16 cellular contexts compared by ENCODE assay signal in genomic region chr1:72227667-72228066, GRCh38. TPM values are rescaled to one million over a fixed set of nuclear protein-coding genes. Genes with fewer than 3 reads are reported as not detected.
DNase-seq lines count a peak whose midpoint lies in the region; ATAC-seq and TF ChIP-seq lines count a peak whose summit lies in the region.
"Had no signal": no experiment of that assay in that cellular context is flagged by ENCODE, and none has a peak within 500 bp of the region (broad histone marks: within the 10 kb centered on the region; RNA-seq: fewer than 3 reads in every experiment).

No MANE protein-coding gene starts in this region.

- no peak overlapping the region for H3K4me3 ChIP-seq in IMR-90 (ENCODE audit: insufficient read depth, low read depth, low read length)
- peak overlapping the region in 1 of 2 donors; percentile 45 for H3K4me3 ChIP-seq in muscle layer of colon (ENCODE audit: low read depth in 1 of 2, low read length in 2 of 2)
- H3K4me3 ChIP-seq in stomach smooth muscle (ENCODE audit: low read length in 2 of 2) = peak overlapping the region; percentile 40 to 52
- H3K4me3 ChIP-seq: BLaER1 had no signal

- no peak for TF ChIP-seq RAD21 in IMR-90 (IDR thresholded peaks at IDR 0.05; ENCODE audit: low read length)

- TF ChIP-seq CTCF in IMR-90 (conservative IDR thresholded peaks at IDR 0.05; ENCODE audit: low read depth, low read length) = no peak

- no TSS peak for BruUV-seq in IMR-90 (replicated peaks; lab: Mats Ljungman, UMichigan)

- TF ChIP-seq POLR2A in IMR-90 (IDR thresholded peaks at IDR 0.05; ENCODE audit: low read depth, low read length) = no peak

- no peak overlapping the region for H2AK5ac ChIP-seq in IMR-90 (ENCODE audit: low read depth, low read length)

- no peak overlapping the region for H2BK5ac ChIP-seq in IMR-90 (ENCODE audit: low read depth, low read length, poor library complexity, severe bottlenecking)

- in situ Hi-C loops in IMR-90 (cut with MboI; ENCODE audit: low sequenced_read_pairs) = no loop called here

- peaks cover 3 to 8% of the 10 kb centered on the region in 2 experiments; a peak in 2 of 4 replicates for H3K79me1 ChIP-seq in IMR-90 (ENCODE audit: low read depth in 1 of 2, low read length in 2 of 2)

- no peaks in the 10 kb centered on the region for H4K20me1 ChIP-seq in IMR-90 (ENCODE audit: insufficient read depth, low read length)
- H4K20me1 ChIP-seq: BLaER1 had no signal

- H3K27me3 ChIP-seq in IMR-90 (ENCODE audit: control insufficient read depth, insufficient read depth, low read length) (no peaks in the 10 kb centered on the region), muscle layer of colon (ENCODE audit: control insufficient read depth in 1 of 2, insufficient read depth in 2 of 2, low read length in 2 of 2) (no peaks in the 10 kb centered on the region), stomach smooth muscle (ENCODE audit: control insufficient read depth in 1 of 2, insufficient read depth in 2 of 2, low read length in 2 of 2) (no peaks in the 10 kb centered on the region)
- H3K27me3 ChIP-seq: BLaER1 had no signal

- 0 out of 2 replicates have a peak overlapping the region, but pooled peaks have one; percentile 35 for H2BK120ac ChIP-seq in IMR-90 (ENCODE audit: low read depth, low read length)

- H3K18ac ChIP-seq in IMR-90 (ENCODE audit: low read depth, low read length) = no peak overlapping the region

- ATAC-seq in IMR-90 (ENCODE audit: low read depth) = peak; percentile 72
- no peak for ATAC-seq in HG02588 (IDR thresholded peaks at IDR 0.05; ENCODE audit: unreplicated experiment)

- 0 out of 2 replicates have a peak overlapping the region, but pooled peaks have one; percentile 16 for H2BK20ac ChIP-seq in IMR-90 (ENCODE audit: low read depth, low read length)

- no peak overlapping the region for H2AK9ac ChIP-seq in IMR-90 (replicated peaks; ENCODE audit: low read depth, low read length, poor library complexity)

- H2AFZ ChIP-seq in IMR-90 (replicated peaks; ENCODE audit: low read length, poor library complexity) = no peak overlapping the region

- H3K36me3 ChIP-seq in IMR-90 (ENCODE audit: control insufficient read depth, insufficient read depth, low read length) (no peaks in the 10 kb centered on the region), muscle layer of colon (ENCODE audit: insufficient read depth, low read length) (no peaks in the 10 kb centered on the region), stomach smooth muscle (ENCODE audit: control insufficient read depth in 2 of 2, insufficient read depth in 2 of 2, low read length in 2 of 2) (no peaks in the 10 kb centered on the region)
- H3K36me3 ChIP-seq: BLaER1 had no signal

- CTCF ChIA-PET in IMR-90 (lab: Yijun Ruan, JAX) = no interaction called here

- H3K9me1 ChIP-seq in IMR-90 (ENCODE audit: insufficient read depth, low read length) = peaks cover 3% of the 10 kb centered on the region; the same call in 1 of the 2 replicates

- H4K91ac ChIP-seq in IMR-90 (ENCODE audit: insufficient read depth, low read depth, low read length) = no peak overlapping the region

- dilution Hi-C loops in IMR-90 (cut with HindIII; ENCODE audit: low sequenced_read_pairs, unreplicated experiment) = no loop called here

- H3K9ac ChIP-seq in IMR-90 (ENCODE audit: low read depth, low read length) = no peak overlapping the region
- H3K9ac ChIP-seq in muscle layer of colon (ENCODE audit: low read length) = no peak overlapping the region
- peak overlapping the region in 1 of 2 donors; percentile 16 for H3K9ac ChIP-seq in stomach smooth muscle (ENCODE audit: low read length in 2 of 2)
- H3K9ac ChIP-seq: BLaER1 had no signal

- peak overlapping the region; percentile 76; the same call in 1 of the 2 replicates for H3K4me2 ChIP-seq in IMR-90 (ENCODE audit: low read depth, low read length)
- H3K4me2 ChIP-seq: BLaER1 had no signal

- no peak overlapping the region for H2BK15ac ChIP-seq in IMR-90 (ENCODE audit: low read depth, low read length)

- no peak overlapping the region for H3K23ac ChIP-seq in IMR-90 (ENCODE audit: low read depth, low read length)

- H3K27ac ChIP-seq in IMR-90 (ENCODE audit: insufficient read depth, low read length) (no peak overlapping the region), caudate nucleus (ENCODE audit: low read depth, low read length) (peak overlapping the region; percentile 2), muscle layer of colon (ENCODE audit: low read depth, low read length) (peak overlapping the region; percentile 68), stomach smooth muscle (ENCODE audit: low read length) (peak overlapping the region; percentile 37)
- H3K27ac ChIP-seq: BLaER1 had no signal

- H3K56ac ChIP-seq in IMR-90 (ENCODE audit: extremely low read depth, insufficient read depth, low read length) = no peak overlapping the region

- WGBS in IMR-90 (ENCODE audit: extremely low coverage in 2 of 2, insufficient read length in 1 of 2), 2 experiments = no CpG with 5 or more reads among the region's 4 CpGs

- DNase-seq in IMR-90 (peak; percentile 24), caudate nucleus (lab: John Stamatoyannopoulos, UW) (peak in 2 of 61 donors; percentile 0 to 1), foreskin melanocyte (no peak), NCI-H2081 (lab: John Stamatoyannopoulos, UW) (no peak), OCI-M2 (lab: John Stamatoyannopoulos, UW; ENCODE audit: unreplicated experiment) (no peak)
- DNase-seq: Calu3; CD4-positive, alpha-beta memory T cell; DMS79; NCI-H1105; NCI-H187; NCI-H226; NCI-H524 had no signal

- H3K4ac ChIP-seq in IMR-90 (ENCODE audit: low read depth, low read length) = no peak overlapping the region

- H3K9me3 ChIP-seq in IMR-90 (ENCODE audit: control insufficient read depth, insufficient read depth, low read length) (no peaks in the 10 kb centered on the region), muscle layer of colon (ENCODE audit: low read length) (no peaks in the 10 kb centered on the region), stomach smooth muscle (ENCODE audit: control insufficient read depth in 2 of 2, low read length in 2 of 2) (no peaks in the 10 kb centered on the region)
- H3K9me3 ChIP-seq: BLaER1 had no signal

- peak overlapping the region; percentile 8; the same call in 1 of the 2 replicates for H3K14ac ChIP-seq in IMR-90 (replicated peaks; ENCODE audit: low read depth, low read length)

- peak overlapping the region in 1 of 2 experiments; percentile 16; a peak in 1 of 4 replicates for H4K8ac ChIP-seq in IMR-90 (ENCODE audit: low read depth in 2 of 2, low read length in 2 of 2)

- no peak overlapping the region for H4K5ac ChIP-seq in IMR-90 (ENCODE audit: low read depth, low read length)

- peaks cover 8% of the 10 kb centered on the region for H3K4me1 ChIP-seq in IMR-90 (ENCODE audit: control insufficient read depth, insufficient read depth, low read length)
- peaks cover 20% of the 10 kb centered on the region for H3K4me1 ChIP-seq in muscle layer of colon (ENCODE audit: insufficient read depth, low read length)
- peaks cover 6% of the 10 kb centered on the region for H3K4me1 ChIP-seq in stomach smooth muscle (ENCODE audit: control insufficient read depth, insufficient read depth, low read length)
- H3K4me1 ChIP-seq: BLaER1 had no signal

- intact Hi-C loops in IMR-90 (cut with micrococcal nuclease) = no loop called here

- POLR2A ChIA-PET in IMR-90 (lab: Charles Lee; ENCODE audit: unreplicated experiment) = no interaction called here

TF ChIP-seq in IMR-90, 13 proteins besides CTCF, POLR2A, EP300 and RAD21:
- TF ChIP-seq RCOR1 (IDR thresholded peaks at IDR 0.05; ENCODE audit: insufficient replicate concordance, low read length) (no peak), MAFK (IDR thresholded peaks at IDR 0.05; ENCODE audit: low read depth, low read length) (no peak), CEBPB (IDR thresholded peaks at IDR 0.05; ENCODE audit: low read depth, low read length) (no peak), MXI1 (IDR thresholded peaks at IDR 0.05; ENCODE audit: borderline replicate concordance, low read depth, low read length) (no peak), NFE2L2 (IDR thresholded peaks at IDR 0.05; ENCODE audit: low read depth, low read length) (no peak), SMC3 (IDR thresholded peaks at IDR 0.05; ENCODE audit: low read depth, low read length) (no peak), USF2 (IDR thresholded peaks at IDR 0.05; ENCODE audit: low read depth, low read length) (no peak), FOS (IDR thresholded peaks at IDR 0.05; ENCODE audit: low read depth, low read length) (no peak), CHD1 (IDR thresholded peaks at IDR 0.05; ENCODE audit: low read depth, low read length) (no peak), MAZ (IDR thresholded peaks at IDR 0.05; ENCODE audit: borderline replicate concordance, low read depth, low read length) (no peak), BHLHE40 (IDR thresholded peaks at IDR 0.05; ENCODE audit: low read depth, low read length) (no peak), RFX5 (IDR thresholded peaks at IDR 0.05; ENCODE audit: low read depth, low read length) (no peak)
- TF ChIP-seq, protein P1, sequence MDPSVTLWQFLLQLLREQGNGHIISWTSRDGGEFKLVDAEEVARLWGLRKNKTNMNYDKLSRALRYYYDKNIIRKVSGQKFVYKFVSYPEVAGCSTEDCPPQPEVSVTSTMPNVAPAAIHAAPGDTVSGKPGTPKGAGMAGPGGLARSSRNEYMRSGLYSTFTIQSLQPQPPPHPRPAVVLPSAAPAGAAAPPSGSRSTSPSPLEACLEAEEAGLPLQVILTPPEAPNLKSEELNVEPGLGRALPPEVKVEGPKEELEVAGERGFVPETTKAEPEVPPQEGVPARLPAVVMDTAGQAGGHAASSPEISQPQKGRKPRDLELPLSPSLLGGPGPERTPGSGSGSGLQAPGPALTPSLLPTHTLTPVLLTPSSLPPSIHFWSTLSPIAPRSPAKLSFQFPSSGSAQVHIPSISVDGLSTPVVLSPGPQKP (IDR thresholded peaks at IDR 0.05; ENCODE audit: borderline replicate concordance, low read depth, low read length) = no peak

RNA-seq across cellular contexts. Expression of gene NEGR1, which starts 54.7 kb away (rescaled TPM):
- total RNA-seq in IMR-90 (2012; rRNA removed) = 9.1 and 13.1 TPM in 2 replicates
- polyA plus RNA-seq in IMR-90 (2012; rRNA removed) = 3.7 and 5.1 TPM in 2 replicates
- 0.33 and 0.47 TPM in 2 replicates for polyA plus RNA-seq in IMR-90 (2012; cell fraction: cytosol; rRNA removed)
- 0.28 and 3.2 TPM in 2 replicates for polyA plus RNA-seq in IMR-90 (2012; cell fraction: nucleus; rRNA removed; ENCODE audit: low replicate concordance)
- total RNA-seq: CD4-positive, alpha-beta memory T cell had no signal
- polyA plus RNA-seq: CD4-positive, alpha-beta memory T cell had no signal
